8 cellular contexts compared by ENCODE assay signal in genomic region chr3:126358038-126358815, GRCh38. TPM values are rescaled to one million over a fixed set of nuclear protein-coding genes. Genes with fewer than 3 reads are reported as not detected.
DNase-seq lines count a peak whose midpoint lies in the region; ATAC-seq and TF ChIP-seq lines count a peak whose summit lies in the region.

No MANE protein-coding gene starts in this region.

- intact Hi-C loops in activated CD4-positive, alpha-beta T cell treated with anti-CD3 and anti-CD28 coated beads, Interleukin-2, amount 10 ng/mL, durations not matched to agents 24 days and 14 days (cut with micrococcal nuclease): loop anchor here (2.0 to 5.0 kb wide), 3 partner anchors 276 to 441 kb away; partner anchors contain the start of genes CHCHD6 and SLC41A3
- intact Hi-C loops in left cardiac atrium (cut with DNase I): no loop called here

- peaks cover 9% of the 10 kb centered on the region for H3K9me3 ChIP-seq in skeletal muscle satellite cell (replicated peaks; ENCODE audit: low read length)

- H3K36me3 Mint-ChIP-seq in activated CD4-positive, alpha-beta T cell treated with anti-CD3 and anti-CD28 coated beads, Interleukin-2, amount 10 ng/mL, durations not matched to agents 24 days and 14 days (ENCODE audit: low read depth): no peaks in the 10 kb centered on the region
- peaks cover 15% of the 10 kb centered on the region; the same call in 1 of the 2 replicates for H3K36me3 Mint-ChIP-seq in WTC11

- peaks cover 48% of the 10 kb centered on the region for H3K27me3 ChIP-seq in skeletal muscle satellite cell (ENCODE audit: control insufficient read depth, insufficient read depth, low read length)

- H3K4me1 ChIP-seq in skeletal muscle satellite cell (ENCODE audit: control insufficient read depth, insufficient read depth, low read length): peaks cover 22% of the 10 kb centered on the region

- POLR2A ChIA-PET in WTC11 (lab: Charles Lee): interaction anchor here (1.7 kb wide), 1 partner anchor 91 kb away, joined by 9 read pairs; no protein-coding TSS in a partner anchor

- CTCF ChIA-PET in WTC11 (lab: Charles Lee): interaction anchor here (0.5 to 1.5 kb wide), 6 partner anchors 8 to 225 kb away, joined by 3 to 8 read pairs (median 4); no protein-coding TSS in a partner anchor

- H3K4me3 Mint-ChIP-seq in activated CD4-positive, alpha-beta T cell treated with anti-CD3 and anti-CD28 coated beads, Interleukin-2, amount 10 ng/mL, durations not matched to agents 24 days and 14 days: peak overlapping the region; percentile 86
- peak overlapping the region; percentile 73 for H3K4me3 Mint-ChIP-seq in WTC11

- peaks cover 44% of the 10 kb centered on the region for H3K27me3 Mint-ChIP-seq in activated CD4-positive, alpha-beta T cell treated with anti-CD3 and anti-CD28 coated beads, Interleukin-2, amount 10 ng/mL, durations not matched to agents 24 days and 14 days
- peaks cover 28% of the 10 kb centered on the region for H3K27me3 Mint-ChIP-seq in WTC11 (ENCODE audit: low read depth)

- peak overlapping the region; percentile 62 for H3K27ac Mint-ChIP-seq in activated CD4-positive, alpha-beta T cell treated with anti-CD3 and anti-CD28 coated beads, Interleukin-2, amount 10 ng/mL, durations not matched to agents 24 days and 14 days
- H3K27ac Mint-ChIP-seq in WTC11: no peak overlapping the region

- peak overlapping the region; percentile 70 for H3K4me3 ChIP-seq in skeletal muscle satellite cell (ENCODE audit: low read length)

- H3K36me3 ChIP-seq in skeletal muscle satellite cell (ENCODE audit: insufficient read depth, low read length): no peaks in the 10 kb centered on the region

- H3K9me3 Mint-ChIP-seq in activated CD4-positive, alpha-beta T cell treated with anti-CD3 and anti-CD28 coated beads, Interleukin-2, amount 10 ng/mL, durations not matched to agents 24 days and 14 days: no peaks in the 10 kb centered on the region
- H3K9me3 Mint-ChIP-seq in WTC11: peaks cover 13% of the 10 kb centered on the region

- peak overlapping the region; percentile 90 for H3K4me2 ChIP-seq in skeletal muscle satellite cell (ENCODE audit: low read length)

- peaks cover 7% of the 10 kb centered on the region for H3K4me1 Mint-ChIP-seq in activated CD4-positive, alpha-beta T cell treated with anti-CD3 and anti-CD28 coated beads, Interleukin-2, amount 10 ng/mL, durations not matched to agents 24 days and 14 days
- peaks cover 31% of the 10 kb centered on the region for H3K4me1 Mint-ChIP-seq in WTC11

- TF ChIP-seq CTCF in WTC11 (IDR thresholded peaks at IDR 0.05) (no peak), GM20000 (IDR thresholded peaks at IDR 0.05; ENCODE audit: extremely low read depth, missing control alignments) (no peak)

- no peak overlapping the region for H3K9ac ChIP-seq in skeletal muscle satellite cell (ENCODE audit: low read depth, low read length)

- no peak for DNase-seq in activated CD4-positive, alpha-beta T cell treated with anti-CD3 and anti-CD28 coated beads, Interleukin-2, amount 10 ng/mL, durations not matched to agents 24 days and 14 days
- DNase-seq in activated CD4-positive, alpha-beta T cell treated with anti-CD3 and anti-CD28 coated beads, Interleukin-2, amount 50 U/mL, for 1 hour: no peak
- DNase-seq in WTC11 (ENCODE audit: low spot score): peak; percentile 63
- DNase-seq in left cardiac atrium: peak; percentile 30
- DNase-seq in kidney tubule cell (ENCODE audit: low spot score): no peak
- no peak for DNase-seq in GM20000 (ENCODE audit: low spot score)
- no peak for DNase-seq in NCI-H1048 (lab: John Stamatoyannopoulos, UW)

- no peak for ATAC-seq in WTC11
- ATAC-seq in left cardiac atrium: peak in 1 of 2 donors; percentile 2

TF ChIP-seq in WTC11, 78 proteins besides CTCF, POLR2A, EP300 and RAD21 (continues in another document):
- TF ChIP-seq FOXP1 (CRISPR knock-in tag; IDR thresholded peaks at IDR 0.05; ENCODE audit: borderline replicate concordance) (0 out of 2 replicates have a peak, but pooled peaks have one; percentile 60), HMGXB4 (CRISPR knock-in tag; IDR thresholded peaks at IDR 0.05) (no peak), ZNF423 (CRISPR knock-in tag; IDR thresholded peaks at IDR 0.05) (no peak), PRDM15 (CRISPR knock-in tag; IDR thresholded peaks at IDR 0.05) (no peak), KAT7 (CRISPR knock-in tag; IDR thresholded peaks at IDR 0.05; ENCODE audit: borderline replicate concordance) (no peak), IRF2 (CRISPR knock-in tag; IDR thresholded peaks at IDR 0.05; ENCODE audit: borderline replicate concordance, low read depth) (no peak), SMAD3 (CRISPR knock-in tag; IDR thresholded peaks at IDR 0.05; ENCODE audit: borderline replicate concordance) (0 out of 2 replicates have a peak, but pooled peaks have one; percentile 25), ERG (CRISPR knock-in tag; IDR thresholded peaks at IDR 0.05) (no peak), ZNF138 (CRISPR knock-in tag; conservative IDR thresholded peaks at IDR 0.05) (no peak), USF2 (CRISPR knock-in tag; IDR thresholded peaks at IDR 0.05) (peak; percentile 35; the same call in 1 of the 2 replicates), ETV6 (CRISPR knock-in tag; IDR thresholded peaks at IDR 0.05) (0 out of 2 replicates have a peak, but pooled peaks have one; percentile 24), MAX (CRISPR knock-in tag; IDR thresholded peaks at IDR 0.05) (peak; percentile 65; the same call in 1 of the 2 replicates)

RNA-seq across cellular contexts. Expression of gene KLF15, which starts 1.0 kb away (rescaled TPM):
- total RNA-seq in activated CD4-positive, alpha-beta T cell treated with anti-CD3 and anti-CD28 coated beads, Interleukin-2, amount 10 ng/mL, durations not matched to agents 24 days and 14 days: 0.19 and 0.28 TPM in 2 replicates
- total RNA-seq in WTC11 (2021) (12.1 to 14.7 TPM (median 13.0 TPM) in 3 replicates), left cardiac atrium (10 to 100 TPM; 23.8 to 32.4 TPM)
- total RNA-seq in skeletal muscle satellite cell (2012; rRNA removed): 0.87 and 1.5 TPM in 2 replicates

RNA-seq across cellular contexts. Expression of gene CFAP100, which starts 36.5 kb away (rescaled TPM):
- total RNA-seq in activated CD4-positive, alpha-beta T cell treated with anti-CD3 and anti-CD28 coated beads, Interleukin-2, amount 10 ng/mL, durations not matched to agents 24 days and 14 days: not detected in 2 replicates
- 0.41 TPM in 1 of 3 replicates, not detected in the others for total RNA-seq in WTC11 (2021)
- total RNA-seq in left cardiac atrium: not detected
- total RNA-seq in skeletal muscle satellite cell (2012; rRNA removed): 0.25 TPM in 1 of 2 replicates, not detected in the other

Comparison
In these comparisons a context has a peak if more than half of its experiments do, and no peak if none do; other contexts are left out.
1. DNase-seq: peak in WTC11 (single experiment) and left cardiac atrium (single experiment); none in activated CD4-positive, alpha-beta T cell treated with anti-CD3 and anti-CD28 coated beads, Interleukin-2, amount 10 ng/mL, durations not matched to agents 24 days and 14 days (single experiment), activated CD4-positive, alpha-beta T cell treated with anti-CD3 and anti-CD28 coated beads, Interleukin-2, amount 50 U/mL, for 1 hour (single experiment), kidney tubule cell (single experiment), GM20000 (single experiment) and NCI-H1048 (single experiment).
2. RNA of gene KLF15, which starts 1.0 kb away (total RNA-seq): 23.8 to 32.4 TPM in left cardiac atrium and 12.1 to 14.7 TPM in WTC11; 0.19 to 0.28 TPM in activated CD4-positive, alpha-beta T cell treated with anti-CD3 and anti-CD28 coated beads, Interleukin-2, amount 10 ng/mL, durations not matched to agents 24 days and 14 days; every median in the first group is over 10 times any median in the second.